ENCODE assay signal across 1 cellular context in the genomic region with DNA sequence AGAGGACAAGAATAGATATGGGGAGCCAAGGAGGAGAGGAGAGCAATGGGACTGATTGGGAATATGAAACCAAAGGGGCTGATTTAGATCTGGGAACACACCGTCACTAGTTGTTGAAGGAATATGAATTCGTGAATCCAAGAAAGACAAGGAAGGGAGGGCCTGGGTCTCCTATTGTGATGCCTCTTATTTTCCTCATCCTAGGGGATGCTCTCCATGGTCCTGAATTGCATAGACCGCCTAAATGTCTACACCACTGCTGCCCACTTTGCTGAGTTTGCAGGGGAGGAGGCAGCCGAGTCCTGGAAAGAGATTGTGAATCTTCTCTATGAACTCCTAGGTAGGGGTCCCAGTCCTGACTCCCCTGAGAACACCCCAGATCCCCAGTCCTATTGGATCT.
A peak's percentile ranks its signal among the peaks of the same experiment; 100 is the strongest.
TF ChIP-seq lines count a peak whose summit lies in the region.

No MANE protein-coding gene starts in this region.

TF ChIP-seq in HepG2, 621 proteins besides CTCF, POLR2A, EP300 and RAD21 (continued from another document and continues in another):
- TF ChIP-seq, protein P1, sequence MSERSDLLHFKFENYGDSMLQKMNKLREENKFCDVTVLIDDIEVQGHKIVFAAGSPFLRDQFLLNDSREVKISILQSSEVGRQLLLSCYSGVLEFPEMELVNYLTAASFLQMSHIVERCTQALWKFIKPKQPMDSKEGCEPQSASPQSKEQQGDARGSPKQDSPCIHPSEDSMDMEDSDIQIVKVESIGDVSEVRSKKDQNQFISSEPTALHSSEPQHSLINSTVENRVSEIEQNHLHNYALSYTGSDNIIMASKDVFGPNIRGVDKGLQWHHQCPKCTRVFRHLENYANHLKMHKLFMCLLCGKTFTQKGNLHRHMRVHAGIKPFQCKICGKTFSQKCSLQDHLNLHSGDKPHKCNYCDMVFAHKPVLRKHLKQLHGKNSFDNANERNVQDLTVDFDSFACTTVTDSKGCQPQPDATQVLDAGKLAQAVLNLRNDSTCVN (CRISPR knock-in tag; IDR thresholded peaks at IDR 0.05; ENCODE audit: borderline replicate concordance), result no peak
- TF ChIP-seq, protein P2, sequence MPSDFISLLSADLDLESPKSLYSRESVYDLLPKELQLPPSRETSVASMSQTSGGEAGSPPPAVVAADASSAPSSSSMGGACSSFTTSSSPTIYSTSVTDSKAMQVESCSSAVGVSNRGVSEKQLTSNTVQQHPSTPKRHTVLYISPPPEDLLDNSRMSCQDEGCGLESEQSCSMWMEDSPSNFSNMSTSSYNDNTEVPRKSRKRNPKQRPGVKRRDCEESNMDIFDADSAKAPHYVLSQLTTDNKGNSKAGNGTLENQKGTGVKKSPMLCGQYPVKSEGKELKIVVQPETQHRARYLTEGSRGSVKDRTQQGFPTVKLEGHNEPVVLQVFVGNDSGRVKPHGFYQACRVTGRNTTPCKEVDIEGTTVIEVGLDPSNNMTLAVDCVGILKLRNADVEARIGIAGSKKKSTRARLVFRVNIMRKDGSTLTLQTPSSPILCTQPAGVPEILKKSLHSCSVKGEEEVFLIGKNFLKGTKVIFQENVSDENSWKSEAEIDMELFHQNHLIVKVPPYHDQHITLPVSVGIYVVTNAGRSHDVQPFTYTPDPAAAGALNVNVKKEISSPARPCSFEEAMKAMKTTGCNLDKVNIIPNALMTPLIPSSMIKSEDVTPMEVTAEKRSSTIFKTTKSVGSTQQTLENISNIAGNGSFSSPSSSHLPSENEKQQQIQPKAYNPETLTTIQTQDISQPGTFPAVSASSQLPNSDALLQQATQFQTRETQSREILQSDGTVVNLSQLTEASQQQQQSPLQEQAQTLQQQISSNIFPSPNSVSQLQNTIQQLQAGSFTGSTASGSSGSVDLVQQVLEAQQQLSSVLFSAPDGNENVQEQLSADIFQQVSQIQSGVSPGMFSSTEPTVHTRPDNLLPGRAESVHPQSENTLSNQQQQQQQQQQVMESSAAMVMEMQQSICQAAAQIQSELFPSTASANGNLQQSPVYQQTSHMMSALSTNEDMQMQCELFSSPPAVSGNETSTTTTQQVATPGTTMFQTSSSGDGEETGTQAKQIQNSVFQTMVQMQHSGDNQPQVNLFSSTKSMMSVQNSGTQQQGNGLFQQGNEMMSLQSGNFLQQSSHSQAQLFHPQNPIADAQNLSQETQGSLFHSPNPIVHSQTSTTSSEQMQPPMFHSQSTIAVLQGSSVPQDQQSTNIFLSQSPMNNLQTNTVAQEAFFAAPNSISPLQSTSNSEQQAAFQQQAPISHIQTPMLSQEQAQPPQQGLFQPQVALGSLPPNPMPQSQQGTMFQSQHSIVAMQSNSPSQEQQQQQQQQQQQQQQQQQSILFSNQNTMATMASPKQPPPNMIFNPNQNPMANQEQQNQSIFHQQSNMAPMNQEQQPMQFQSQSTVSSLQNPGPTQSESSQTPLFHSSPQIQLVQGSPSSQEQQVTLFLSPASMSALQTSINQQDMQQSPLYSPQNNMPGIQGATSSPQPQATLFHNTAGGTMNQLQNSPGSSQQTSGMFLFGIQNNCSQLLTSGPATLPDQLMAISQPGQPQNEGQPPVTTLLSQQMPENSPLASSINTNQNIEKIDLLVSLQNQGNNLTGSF (CRISPR knock-in tag; IDR thresholded peaks at IDR 0.05), result no peak
- TF ChIP-seq, protein P3, sequence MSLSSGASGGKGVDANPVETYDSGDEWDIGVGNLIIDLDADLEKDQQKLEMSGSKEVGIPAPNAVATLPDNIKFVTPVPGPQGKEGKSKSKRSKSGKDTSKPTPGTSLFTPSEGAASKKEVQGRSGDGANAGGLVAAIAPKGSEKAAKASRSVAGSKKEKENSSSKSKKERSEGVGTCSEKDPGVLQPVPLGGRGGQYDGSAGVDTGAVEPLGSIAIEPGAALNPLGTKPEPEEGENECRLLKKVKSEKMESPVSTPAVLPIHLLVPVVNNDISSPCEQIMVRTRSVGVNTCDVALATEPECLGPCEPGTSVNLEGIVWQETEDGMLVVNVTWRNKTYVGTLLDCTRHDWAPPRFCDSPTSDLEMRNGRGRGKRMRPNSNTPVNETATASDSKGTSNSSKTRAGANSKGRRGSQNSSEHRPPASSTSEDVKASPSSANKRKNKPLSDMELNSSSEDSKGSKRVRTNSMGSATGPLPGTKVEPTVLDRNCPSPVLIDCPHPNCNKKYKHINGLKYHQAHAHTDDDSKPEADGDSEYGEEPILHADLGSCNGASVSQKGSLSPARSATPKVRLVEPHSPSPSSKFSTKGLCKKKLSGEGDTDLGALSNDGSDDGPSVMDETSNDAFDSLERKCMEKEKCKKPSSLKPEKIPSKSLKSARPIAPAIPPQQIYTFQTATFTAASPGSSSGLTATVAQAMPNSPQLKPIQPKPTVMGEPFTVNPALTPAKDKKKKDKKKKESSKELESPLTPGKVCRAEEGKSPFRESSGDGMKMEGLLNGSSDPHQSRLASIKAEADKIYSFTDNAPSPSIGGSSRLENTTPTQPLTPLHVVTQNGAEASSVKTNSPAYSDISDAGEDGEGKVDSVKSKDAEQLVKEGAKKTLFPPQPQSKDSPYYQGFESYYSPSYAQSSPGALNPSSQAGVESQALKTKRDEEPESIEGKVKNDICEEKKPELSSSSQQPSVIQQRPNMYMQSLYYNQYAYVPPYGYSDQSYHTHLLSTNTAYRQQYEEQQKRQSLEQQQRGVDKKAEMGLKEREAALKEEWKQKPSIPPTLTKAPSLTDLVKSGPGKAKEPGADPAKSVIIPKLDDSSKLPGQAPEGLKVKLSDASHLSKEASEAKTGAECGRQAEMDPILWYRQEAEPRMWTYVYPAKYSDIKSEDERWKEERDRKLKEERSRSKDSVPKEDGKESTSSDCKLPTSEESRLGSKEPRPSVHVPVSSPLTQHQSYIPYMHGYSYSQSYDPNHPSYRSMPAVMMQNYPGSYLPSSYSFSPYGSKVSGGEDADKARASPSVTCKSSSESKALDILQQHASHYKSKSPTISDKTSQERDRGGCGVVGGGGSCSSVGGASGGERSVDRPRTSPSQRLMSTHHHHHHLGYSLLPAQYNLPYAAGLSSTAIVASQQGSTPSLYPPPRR (CRISPR knock-in tag; IDR thresholded peaks at IDR 0.05; ENCODE audit: borderline replicate concordance), result no peak
- TF ChIP-seq MXI1 (IDR thresholded peaks at IDR 0.05; ENCODE audit: borderline replicate concordance, low read depth, low read length) (no peak), ZBTB7B (CRISPR knock-in tag; IDR thresholded peaks at IDR 0.05) (no peak), ZBTB3 (CRISPR knock-in tag; IDR thresholded peaks at IDR 0.05; ENCODE audit: borderline replicate concordance, low read depth) (no peak), THAP11 (CRISPR knock-in tag; IDR thresholded peaks at IDR 0.05) (0 out of 2 replicates have a peak, but pooled peaks have one; percentile 17), RFX5 (IDR thresholded peaks at IDR 0.05; ENCODE audit: low read depth, low read length) (no peak), ETV6 (CRISPR knock-in tag; conservative IDR thresholded peaks at IDR 0.05) (no peak), TGIF2 (CRISPR knock-in tag; IDR thresholded peaks at IDR 0.05) (no peak), ZNF615 (CRISPR knock-in tag; IDR thresholded peaks at IDR 0.05; ENCODE audit: borderline replicate concordance) (no peak), FOXC1 (CRISPR knock-in tag; IDR thresholded peaks at IDR 0.05; ENCODE audit: borderline replicate concordance) (no peak), ATF7-NPFF (CRISPR knock-in tag; IDR thresholded peaks at IDR 0.05; ENCODE audit: low read depth) (no peak), KLF16 (CRISPR knock-in tag; IDR thresholded peaks at IDR 0.05) (0 out of 4 replicates have a peak, but pooled peaks of 1 of the 2 experiments have one; percentile 39)
- TF ChIP-seq, protein P4, sequence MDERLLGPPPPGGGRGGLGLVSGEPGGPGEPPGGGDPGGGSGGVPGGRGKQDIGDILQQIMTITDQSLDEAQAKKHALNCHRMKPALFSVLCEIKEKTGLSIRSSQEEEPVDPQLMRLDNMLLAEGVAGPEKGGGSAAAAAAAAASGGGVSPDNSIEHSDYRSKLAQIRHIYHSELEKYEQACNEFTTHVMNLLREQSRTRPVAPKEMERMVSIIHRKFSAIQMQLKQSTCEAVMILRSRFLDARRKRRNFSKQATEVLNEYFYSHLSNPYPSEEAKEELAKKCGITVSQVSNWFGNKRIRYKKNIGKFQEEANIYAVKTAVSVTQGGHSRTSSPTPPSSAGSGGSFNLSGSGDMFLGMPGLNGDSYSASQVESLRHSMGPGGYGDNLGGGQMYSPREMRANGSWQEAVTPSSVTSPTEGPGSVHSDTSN (CRISPR knock-in tag; IDR thresholded peaks at IDR 0.05), result no peak
- TF ChIP-seq, protein P5, sequence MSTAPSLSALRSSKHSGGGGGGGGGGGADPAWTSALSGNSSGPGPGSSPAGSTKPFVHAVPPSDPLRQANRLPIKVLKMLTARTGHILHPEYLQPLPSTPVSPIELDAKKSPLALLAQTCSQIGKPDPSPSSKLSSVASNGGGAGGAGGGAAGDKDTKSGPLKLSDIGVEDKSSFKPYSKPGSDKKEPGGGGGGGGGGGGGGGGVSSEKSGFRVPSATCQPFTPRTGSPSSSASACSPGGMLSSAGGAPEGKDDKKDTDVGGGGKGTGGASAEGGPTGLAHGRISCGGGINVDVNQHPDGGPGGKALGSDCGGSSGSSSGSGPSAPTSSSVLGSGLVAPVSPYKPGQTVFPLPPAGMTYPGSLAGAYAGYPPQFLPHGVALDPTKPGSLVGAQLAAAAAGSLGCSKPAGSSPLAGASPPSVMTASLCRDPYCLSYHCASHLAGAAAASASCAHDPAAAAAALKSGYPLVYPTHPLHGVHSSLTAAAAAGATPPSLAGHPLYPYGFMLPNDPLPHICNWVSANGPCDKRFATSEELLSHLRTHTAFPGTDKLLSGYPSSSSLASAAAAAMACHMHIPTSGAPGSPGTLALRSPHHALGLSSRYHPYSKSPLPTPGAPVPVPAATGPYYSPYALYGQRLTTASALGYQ (CRISPR knock-in tag; IDR thresholded peaks at IDR 0.05), result no peak
- TF ChIP-seq, protein P6, sequence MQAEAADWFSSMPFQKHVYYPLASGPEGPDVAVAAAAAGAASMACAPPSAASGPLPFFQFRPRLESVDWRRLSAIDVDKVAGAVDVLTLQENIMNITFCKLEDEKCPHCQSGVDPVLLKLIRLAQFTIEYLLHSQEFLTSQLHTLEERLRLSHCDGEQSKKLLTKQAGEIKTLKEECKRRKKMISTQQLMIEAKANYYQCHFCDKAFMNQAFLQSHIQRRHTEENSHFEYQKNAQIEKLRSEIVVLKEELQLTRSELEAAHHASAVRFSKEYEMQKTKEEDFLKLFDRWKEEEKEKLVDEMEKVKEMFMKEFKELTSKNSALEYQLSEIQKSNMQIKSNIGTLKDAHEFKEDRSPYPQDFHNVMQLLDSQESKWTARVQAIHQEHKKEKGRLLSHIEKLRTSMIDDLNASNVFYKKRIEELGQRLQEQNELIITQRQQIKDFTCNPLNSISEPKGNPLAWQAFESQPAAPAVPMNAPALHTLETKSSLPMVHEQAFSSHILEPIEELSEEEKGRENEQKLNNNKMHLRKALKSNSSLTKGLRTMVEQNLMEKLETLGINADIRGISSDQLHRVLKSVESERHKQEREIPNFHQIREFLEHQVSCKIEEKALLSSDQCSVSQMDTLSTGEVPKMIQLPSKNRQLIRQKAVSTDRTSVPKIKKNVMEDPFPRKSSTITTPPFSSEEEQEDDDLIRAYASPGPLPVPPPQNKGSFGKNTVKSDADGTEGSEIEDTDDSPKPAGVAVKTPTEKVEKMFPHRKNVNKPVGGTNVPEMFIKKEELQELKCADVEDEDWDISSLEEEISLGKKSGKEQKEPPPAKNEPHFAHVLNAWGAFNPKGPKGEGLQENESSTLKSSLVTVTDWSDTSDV (CRISPR knock-in tag; IDR thresholded peaks at IDR 0.05), result no peak
- TF ChIP-seq, protein P7, sequence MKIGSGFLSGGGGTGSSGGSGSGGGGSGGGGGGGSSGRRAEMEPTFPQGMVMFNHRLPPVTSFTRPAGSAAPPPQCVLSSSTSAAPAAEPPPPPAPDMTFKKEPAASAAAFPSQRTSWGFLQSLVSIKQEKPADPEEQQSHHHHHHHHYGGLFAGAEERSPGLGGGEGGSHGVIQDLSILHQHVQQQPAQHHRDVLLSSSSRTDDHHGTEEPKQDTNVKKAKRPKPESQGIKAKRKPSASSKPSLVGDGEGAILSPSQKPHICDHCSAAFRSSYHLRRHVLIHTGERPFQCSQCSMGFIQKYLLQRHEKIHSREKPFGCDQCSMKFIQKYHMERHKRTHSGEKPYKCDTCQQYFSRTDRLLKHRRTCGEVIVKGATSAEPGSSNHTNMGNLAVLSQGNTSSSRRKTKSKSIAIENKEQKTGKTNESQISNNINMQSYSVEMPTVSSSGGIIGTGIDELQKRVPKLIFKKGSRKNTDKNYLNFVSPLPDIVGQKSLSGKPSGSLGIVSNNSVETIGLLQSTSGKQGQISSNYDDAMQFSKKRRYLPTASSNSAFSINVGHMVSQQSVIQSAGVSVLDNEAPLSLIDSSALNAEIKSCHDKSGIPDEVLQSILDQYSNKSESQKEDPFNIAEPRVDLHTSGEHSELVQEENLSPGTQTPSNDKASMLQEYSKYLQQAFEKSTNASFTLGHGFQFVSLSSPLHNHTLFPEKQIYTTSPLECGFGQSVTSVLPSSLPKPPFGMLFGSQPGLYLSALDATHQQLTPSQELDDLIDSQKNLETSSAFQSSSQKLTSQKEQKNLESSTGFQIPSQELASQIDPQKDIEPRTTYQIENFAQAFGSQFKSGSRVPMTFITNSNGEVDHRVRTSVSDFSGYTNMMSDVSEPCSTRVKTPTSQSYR (CRISPR knock-in tag; IDR thresholded peaks at IDR 0.05; ENCODE audit: borderline replicate concordance), result 0 out of 2 replicates have a peak, but pooled peaks have one; percentile 13
- TF ChIP-seq, protein P8, sequence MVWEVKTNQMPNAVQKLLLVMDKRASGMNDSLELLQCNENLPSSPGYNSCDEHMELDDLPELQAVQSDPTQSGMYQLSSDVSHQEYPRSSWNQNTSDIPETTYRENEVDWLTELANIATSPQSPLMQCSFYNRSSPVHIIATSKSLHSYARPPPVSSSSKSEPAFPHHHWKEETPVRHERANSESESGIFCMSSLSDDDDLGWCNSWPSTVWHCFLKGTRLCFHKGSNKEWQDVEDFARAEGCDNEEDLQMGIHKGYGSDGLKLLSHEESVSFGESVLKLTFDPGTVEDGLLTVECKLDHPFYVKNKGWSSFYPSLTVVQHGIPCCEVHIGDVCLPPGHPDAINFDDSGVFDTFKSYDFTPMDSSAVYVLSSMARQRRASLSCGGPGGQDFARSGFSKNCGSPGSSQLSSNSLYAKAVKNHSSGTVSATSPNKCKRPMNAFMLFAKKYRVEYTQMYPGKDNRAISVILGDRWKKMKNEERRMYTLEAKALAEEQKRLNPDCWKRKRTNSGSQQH (CRISPR knock-in tag; IDR thresholded peaks at IDR 0.05; ENCODE audit: low read depth), result 0 out of 2 replicates have a peak, but pooled peaks have one; percentile 26
- TF ChIP-seq, protein P9, sequence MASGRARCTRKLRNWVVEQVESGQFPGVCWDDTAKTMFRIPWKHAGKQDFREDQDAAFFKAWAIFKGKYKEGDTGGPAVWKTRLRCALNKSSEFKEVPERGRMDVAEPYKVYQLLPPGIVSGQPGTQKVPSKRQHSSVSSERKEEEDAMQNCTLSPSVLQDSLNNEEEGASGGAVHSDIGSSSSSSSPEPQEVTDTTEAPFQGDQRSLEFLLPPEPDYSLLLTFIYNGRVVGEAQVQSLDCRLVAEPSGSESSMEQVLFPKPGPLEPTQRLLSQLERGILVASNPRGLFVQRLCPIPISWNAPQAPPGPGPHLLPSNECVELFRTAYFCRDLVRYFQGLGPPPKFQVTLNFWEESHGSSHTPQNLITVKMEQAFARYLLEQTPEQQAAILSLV (CRISPR knock-in tag; IDR thresholded peaks at IDR 0.05; ENCODE audit: borderline replicate concordance), result no peak
